15 cellular contexts compared by ENCODE assay signal in genomic region chr15:67037694-67038093, GRCh38. TPM values are rescaled to one million over a fixed set of nuclear protein-coding genes. Genes with fewer than 3 reads are reported as not detected.
A peak's percentile ranks its signal among the peaks of the same experiment; 100 is the strongest.
DNase-seq lines count a peak whose midpoint lies in the region; ATAC-seq and TF ChIP-seq lines count a peak whose summit lies in the region.
"Had no signal": no experiment of that assay in that cellular context is flagged by ENCODE, and none has a peak within 500 bp of the region (broad histone marks: within the 10 kb centered on the region; RNA-seq: fewer than 3 reads in every experiment).

No MANE protein-coding gene starts in this region.

- H3K4me3 ChIP-seq in CD4-positive, alpha-beta memory T cell (ENCODE audit: low read length in 2 of 2), result no peak overlapping the region

- no peaks in the 10 kb centered on the region for H3K27me3 ChIP-seq in CD4-positive, alpha-beta T cell (ENCODE audit: control insufficient read depth, insufficient read depth, low read length)
- H3K27me3 ChIP-seq in CD4-positive, alpha-beta memory T cell (ENCODE audit: insufficient read depth, low read length), result no peaks in the 10 kb centered on the region

- H3K27ac ChIP-seq in CD4-positive, alpha-beta T cell (ENCODE audit: low read depth, low read length), result no peak overlapping the region
- H3K27ac ChIP-seq in CD4-positive, alpha-beta memory T cell (ENCODE audit: low read depth, low read length), result no peak overlapping the region
- H3K27ac ChIP-seq: RWPE1 had no signal

- CTCF ChIA-PET in CD4-positive, alpha-beta T cell (lab: Charles Lee), result interaction anchor here (0.7 kb wide), 1 partner anchor 91 kb away, joined by 3 read pairs; no protein-coding TSS in a partner anchor
- CTCF ChIA-PET in CD4-positive, alpha-beta memory T cell (lab: Charles Lee; ENCODE audit: partially characterized antibody), result interaction anchor here (1.0 to 1.4 kb wide), 5 partner anchors 26 to 151 kb away, joined by 3 read pairs; no protein-coding TSS in a partner anchor

- ATAC-seq in CD4-positive, alpha-beta T cell (ENCODE audit: poor library complexity), result no peak
- ATAC-seq in left ventricle myocardium superior, result no peak

- no peaks in the 10 kb centered on the region for H3K36me3 ChIP-seq in CD4-positive, alpha-beta memory T cell (ENCODE audit: insufficient read depth, low read length)

- H3K9me3 ChIP-seq in CD4-positive, alpha-beta T cell (ENCODE audit: control insufficient read depth, low read length), result no peaks in the 10 kb centered on the region
- no peaks in the 10 kb centered on the region for H3K9me3 ChIP-seq in CD4-positive, alpha-beta memory T cell (ENCODE audit: control insufficient read depth in 1 of 2, low read length in 2 of 2)

- intact Hi-C loops in CD4-positive, alpha-beta T cell (cut with DNase I, micrococcal nuclease), result no loop called here
- intact Hi-C loops in CD4-positive, alpha-beta memory T cell (cut with micrococcal nuclease), result no loop called here
- intact Hi-C loops in left ventricle myocardium superior (cut with micrococcal nuclease), result no loop called here

- POLR2A ChIA-PET in CD4-positive, alpha-beta T cell (lab: Charles Lee), result interaction anchor here (0.8 to 2.5 kb wide), 3 partner anchors 28 to 97 kb away, joined by 3 to 9 read pairs (median 3); partner anchors contain the start of gene SMAD3
- POLR2A ChIA-PET in CD4-positive, alpha-beta memory T cell (lab: Charles Lee; ENCODE audit: partially characterized antibody), result interaction anchor here (1.0 to 1.6 kb wide), 4 partner anchors 32 to 259 kb away, joined by 3 to 5 read pairs (median 3); no protein-coding TSS in a partner anchor

- H3K27me3 Mint-ChIP-seq in CD4-positive, alpha-beta T cell, result no peaks in the 10 kb centered on the region
- no peaks in the 10 kb centered on the region for H3K27me3 Mint-ChIP-seq in CD4-positive, alpha-beta memory T cell
- peaks cover 14% of the 10 kb centered on the region for H3K27me3 Mint-ChIP-seq in nephron (ENCODE audit: low read depth)

- H3K4me1 Mint-ChIP-seq in CD4-positive, alpha-beta T cell (ENCODE audit: low read depth), result peaks cover 21% of the 10 kb centered on the region
- peaks cover 29 to 35% (median 32%) of the 10 kb centered on the region in 4 donors for H3K4me1 Mint-ChIP-seq in CD4-positive, alpha-beta memory T cell
- peaks cover 30% of the 10 kb centered on the region for H3K4me1 Mint-ChIP-seq in nephron

- H3K36me3 Mint-ChIP-seq in CD4-positive, alpha-beta T cell (ENCODE audit: low read depth), result no peaks in the 10 kb centered on the region
- no peaks in the 10 kb centered on the region for H3K36me3 Mint-ChIP-seq in CD4-positive, alpha-beta memory T cell
- no peaks in the 10 kb centered on the region for H3K36me3 Mint-ChIP-seq in nephron (ENCODE audit: low read depth)

- no peak for TF ChIP-seq CTCF in CD4-positive, alpha-beta T cell (IDR thresholded peaks at IDR 0.05)
- no peak for TF ChIP-seq CTCF in nephron (IDR thresholded peaks at IDR 0.05; ENCODE audit: unreplicated experiment in 3 of 3)

- H3K4me1 ChIP-seq in CD4-positive, alpha-beta memory T cell (ENCODE audit: insufficient read depth, low read length), result peaks cover 52% of the 10 kb centered on the region

- no peaks in the 10 kb centered on the region for H3K9me3 Mint-ChIP-seq in CD4-positive, alpha-beta T cell
- no peaks in the 10 kb centered on the region for H3K9me3 Mint-ChIP-seq in CD4-positive, alpha-beta memory T cell
- H3K9me3 Mint-ChIP-seq in nephron, result no peaks in the 10 kb centered on the region
- H3K9me3 Mint-ChIP-seq: H9 had no signal

- H3K27ac Mint-ChIP-seq in CD4-positive, alpha-beta T cell, result peak overlapping the region; percentile 5
- peak overlapping the region in 6 of 7 donors; percentile 5 to 87 (median 26) for H3K27ac Mint-ChIP-seq in CD4-positive, alpha-beta memory T cell
- H3K27ac Mint-ChIP-seq in nephron, result peak overlapping the region in 2 of 3 experiments; percentile 34 to 87
- H3K27ac Mint-ChIP-seq: H9 had no signal

- H3K4me3 Mint-ChIP-seq in CD4-positive, alpha-beta T cell, result no peak overlapping the region
- peak overlapping the region in 2 of 8 donors; percentile 1 to 17 for H3K4me3 Mint-ChIP-seq in CD4-positive, alpha-beta memory T cell
- H3K4me3 Mint-ChIP-seq in nephron, result no peak overlapping the region
- H3K4me3 Mint-ChIP-seq: H9 had no signal

- DNase-seq in CD4-positive, alpha-beta T cell, result no peak
- no peak for DNase-seq in CD4-positive, alpha-beta memory T cell
- DNase-seq in NCI-H69 (lab: John Stamatoyannopoulos, UW) (peak; percentile 61), NCI-H526 (lab: John Stamatoyannopoulos, UW) (no peak), left ventricle myocardium superior (no peak), NCI-H187 treated with DMSO at 0.1 percent for 48 hours (lab: John Stamatoyannopoulos, UW) (no peak)
- DNase-seq: EL, H9, IMR-90, Kasumi-1, NCI-H2029, NCI-H510A treated with DMSO at 0.1 percent for 48 hours, OCI-M1 had no signal

RNA-seq across cellular contexts. Expression of gene SMAD3, which starts 27.7 kb away (rescaled TPM):
- 10 to 100 TPM; 30.0 to 31.0 TPM for total RNA-seq in CD4-positive, alpha-beta T cell
- 100 to 1,000 TPM; 189 to 197 TPM for total RNA-seq in CD4-positive, alpha-beta memory T cell
- 10 to 100 TPM; 14.6 to 31.9 TPM for polyA plus RNA-seq in CD4-positive, alpha-beta memory T cell
- total RNA-seq in left ventricle myocardium superior, result 16.7 TPM

Comparison
In these comparisons a context has a peak if more than half of its experiments do, and no peak if none do; other contexts are left out.
1. H3K27ac Mint-ChIP-seq: peak in every context shown above with its lines; median percentile 60 in nephron; 26 in CD4-positive, alpha-beta memory T cell; 5 in CD4-positive, alpha-beta T cell.
2. RNA of gene SMAD3, which starts 27.7 kb away (total RNA-seq): 189 to 197 TPM in CD4-positive, alpha-beta memory T cell; 30.0 to 31.0 TPM in CD4-positive, alpha-beta T cell and 16.7 TPM in left ventricle myocardium superior (single experiment); every median in the first group is over 4 times any median in the second.